ENCODE assay signal across 8 cellular contexts in genomic region chr16:30656974-30657865, GRCh38. TPM values are rescaled to one million over a fixed set of nuclear protein-coding genes. Genes with fewer than 3 reads are reported as not detected.
DNase-seq lines count a peak whose midpoint lies in the region; ATAC-seq and TF ChIP-seq lines count a peak whose summit lies in the region.

No MANE protein-coding gene starts in this region.

- peak; percentile 72 for DNase-seq in SIG-M5 treated with dmso at 0.1 percent for 504 hours (lab: John Stamatoyannopoulos, UW; ENCODE audit: unreplicated experiment)
- no peak for DNase-seq in SIG-M5 (lab: John Stamatoyannopoulos, UW)
- DNase-seq in epithelial cell of prostate (ENCODE audit: low read depth, low spot score): no peak
- DNase-seq in foreskin melanocyte: no peak

- H3K9ac ChIP-seq in parathyroid adenoma: peak overlapping the region; percentile 29

- peak overlapping the region; percentile 94 for H3K4me2 ChIP-seq in parathyroid adenoma (ENCODE audit: low read length)

- H3K79me2 ChIP-seq in parathyroid adenoma: peaks cover 31% of the 10 kb centered on the region

- peaks cover 20% of the 10 kb centered on the region for H3K4me1 ChIP-seq in parathyroid adenoma

- H3K27me3 ChIP-seq in parathyroid adenoma (ENCODE audit: control insufficient read depth, insufficient read depth, low read length): no peaks in the 10 kb centered on the region

- H3K27ac ChIP-seq in epithelial cell of prostate: peak overlapping the region; percentile 99
- peak overlapping the region; percentile 98 for H3K27ac ChIP-seq in parathyroid adenoma

- peak overlapping the region; percentile 89 for H2AFZ ChIP-seq in parathyroid adenoma

- TF ChIP-seq CTCF in parathyroid adenoma (IDR thresholded peaks at IDR 0.05): no peak

- ATAC-seq in HG03565 (IDR thresholded peaks at IDR 0.05; ENCODE audit: unreplicated experiment) (no peak), GM21717 (IDR thresholded peaks at IDR 0.05; ENCODE audit: unreplicated experiment) (no peak)

- H3K9me3 ChIP-seq in parathyroid adenoma (ENCODE audit: control insufficient read depth, low read length): no peaks in the 10 kb centered on the region

- no peaks in the 10 kb centered on the region for H3K36me3 ChIP-seq in parathyroid adenoma (ENCODE audit: control insufficient read depth, insufficient read depth, low read length)

- peak overlapping the region; percentile 77 for H3K4me3 ChIP-seq in parathyroid adenoma (ENCODE audit: low read depth, low read length)

TF ChIP-seq in PFSK-1, 5 proteins besides CTCF, POLR2A, EP300 and RAD21:
- TF ChIP-seq POLR2AphosphoS5 (IDR thresholded peaks at IDR 0.05; ENCODE audit: low read depth, low read length) (peak; percentile 43; the same call in 1 of the 2 replicates), TAF1 (IDR thresholded peaks at IDR 0.05; ENCODE audit: borderline replicate concordance, insufficient read depth, low read length) (no peak)

RNA-seq across cellular contexts. Expression of gene FBRS, which starts 1.0 kb away (rescaled TPM):
- 44.4 TPM for polyA plus RNA-seq in PFSK-1 (2012; ENCODE audit: insufficient read length, low read depth)

RNA-seq across cellular contexts. Expression of gene PRR14, which starts 6.5 kb away (rescaled TPM):
- polyA plus RNA-seq in PFSK-1 (2012; ENCODE audit: insufficient read length, low read depth): 14.4 TPM

RNA-seq across cellular contexts. Expression of gene SRCAP, which starts 41.8 kb away (rescaled TPM):
- 14.5 TPM for polyA plus RNA-seq in PFSK-1 (2012; ENCODE audit: insufficient read length, low read depth)

RNA-seq across cellular contexts. Expression of gene ZNF689, which starts 47.0 kb away (rescaled TPM):
- polyA plus RNA-seq in PFSK-1 (2012; ENCODE audit: insufficient read length, low read depth): 8.0 TPM
